ENCODE assay signal across 8 cellular contexts in genomic region chr9:98146101-98146991, GRCh38. TPM values are rescaled to one million over a fixed set of nuclear protein-coding genes. Genes with fewer than 3 reads are reported as not detected.
DNase-seq lines count a peak whose midpoint lies in the region; ATAC-seq and TF ChIP-seq lines count a peak whose summit lies in the region.

No MANE protein-coding gene starts in this region.

- peaks cover 2% of the 10 kb centered on the region for H3K27me3 Mint-ChIP-seq in endothelial cell (ENCODE audit: unreplicated experiment)

- H3K36me3 ChIP-seq in thymus (ENCODE audit: control insufficient read depth, insufficient read depth): no peaks in the 10 kb centered on the region

- peaks cover 4% of the 10 kb centered on the region for H3K36me3 Mint-ChIP-seq in endothelial cell (ENCODE audit: low read depth, unreplicated experiment)

- no peaks in the 10 kb centered on the region for H3K27me3 ChIP-seq in thymus (ENCODE audit: control insufficient read depth, insufficient read depth)

- no peak overlapping the region for H3K27ac Mint-ChIP-seq in endothelial cell (ENCODE audit: unreplicated experiment)

- ATAC-seq in GM21619 (IDR thresholded peaks at IDR 0.05; ENCODE audit: unreplicated experiment): peak; percentile 67

- H3K4me1 ChIP-seq in thymus (ENCODE audit: control insufficient read depth, insufficient read depth, low read length): no peaks in the 10 kb centered on the region

- H3K4me3 Mint-ChIP-seq in endothelial cell (ENCODE audit: unreplicated experiment): no peak overlapping the region

- H3K4me3 ChIP-seq in AG10803 (ENCODE audit: low read length): no peak overlapping the region
- no peak overlapping the region for H3K4me3 ChIP-seq in thymus (ENCODE audit: low read length)

- H3K4me1 Mint-ChIP-seq in endothelial cell (ENCODE audit: unreplicated experiment): peaks cover 5% of the 10 kb centered on the region

- 91% methylated on average over 7 of the region's 7 CpGs for WGBS in thymus

- H3K27ac ChIP-seq in thymus (ENCODE audit: low read depth): peak overlapping the region; percentile 67

- TF ChIP-seq CTCF in AG10803 (conservative IDR thresholded peaks at IDR 0.05; ENCODE audit: low read length): no peak
- no peak for TF ChIP-seq CTCF in endothelial cell (IDR thresholded peaks at IDR 0.05; ENCODE audit: unreplicated experiment)

- DNase-seq in AG10803 (ENCODE audit: low read depth): peak; percentile 51
- peak; percentile 37 for DNase-seq in NCI-H526 treated with DMSO at 0.1 percent for 48 hours (lab: John Stamatoyannopoulos, UW)
- peak; percentile 10 for DNase-seq in fibroblast of the conjunctiva (ENCODE audit: low read depth)
- DNase-seq in endothelial cell (ENCODE audit: low spot score): no peak
- no peak for DNase-seq in NCI-H82 treated with DMSO at 0.1 percent for 48 hours (lab: John Stamatoyannopoulos, UW; ENCODE audit: unreplicated experiment)
- DNase-seq in hippocampal formation (lab: John Stamatoyannopoulos, UW): no peak

- H3K9me3 Mint-ChIP-seq in endothelial cell (ENCODE audit: unreplicated experiment): no peaks in the 10 kb centered on the region

- H3K9me3 ChIP-seq in thymus (ENCODE audit: control insufficient read depth): no peaks in the 10 kb centered on the region

RNA-seq across cellular contexts. Expression of gene TRIM14, which starts 27.3 kb away (rescaled TPM):
- polyA plus RNA-seq in thymus: 16.4 TPM
- 0.97 TPM for total RNA-seq in endothelial cell (ENCODE audit: unreplicated experiment)

RNA-seq across cellular contexts. Expression of gene CORO2A, which starts 46.1 kb away (rescaled TPM):
- 7.5 TPM for polyA plus RNA-seq in thymus
- 5.5 TPM for total RNA-seq in endothelial cell (ENCODE audit: unreplicated experiment)

Comparison
In these comparisons a context has a peak if more than half of its experiments do, and no peak if none do; other contexts are left out.
1. DNase-seq: peak in AG10803 (single experiment), NCI-H526 treated with DMSO at 0.1 percent for 48 hours (single experiment) and fibroblast of the conjunctiva (single experiment); none in endothelial cell (single experiment), NCI-H82 treated with DMSO at 0.1 percent for 48 hours (single experiment) and hippocampal formation (0 of 2).